1 cellular context compared by ENCODE assay signal in genomic region chr12:7065073-7065623, GRCh38.
TF ChIP-seq lines count a peak whose summit lies in the region.

No MANE protein-coding gene starts in this region.

TF ChIP-seq in HepG2, 621 proteins besides CTCF, POLR2A, EP300 and RAD21:
- TF ChIP-seq MAFF (IDR thresholded peaks at IDR 0.05; ENCODE audit: low read depth, low read length) (peak; percentile 83), CEBPB (IDR thresholded peaks at IDR 0.05; ENCODE audit: borderline replicate concordance, low read depth, low read length) (peak; percentile 41; the same call in 1 of the 2 replicates), ZNF777 (CRISPR knock-in tag; IDR thresholded peaks at IDR 0.05) (no peak), HNF4G (IDR thresholded peaks at IDR 0.05; ENCODE audit: borderline replicate concordance, low read depth, low read length) (no peak), HNF4G (CRISPR knock-in tag; IDR thresholded peaks at IDR 0.05; ENCODE audit: borderline replicate concordance, low read depth) (no peak), ZKSCAN8 (CRISPR knock-in tag; IDR thresholded peaks at IDR 0.05; ENCODE audit: borderline replicate concordance) (no peak), MAFK (conservative IDR thresholded peaks at IDR 0.05 in 1 of 2, IDR thresholded peaks at IDR 0.05 in 1 of 2; ENCODE audit: low read length in 2 of 2) (peak; percentile 81 to 89), MED13 (CRISPR knock-in tag; IDR thresholded peaks at IDR 0.05) (no peak), ZEB1 (IDR thresholded peaks at IDR 0.05; ENCODE audit: insufficient replicate concordance, low read depth) (no peak), HMG20B (CRISPR knock-in tag; conservative IDR thresholded peaks at IDR 0.05) (no peak), DNMT3B (CRISPR knock-in tag; conservative IDR thresholded peaks at IDR 0.05) (no peak), ZNF264 (CRISPR knock-in tag; IDR thresholded peaks at IDR 0.05) (no peak)
- TF ChIP-seq, protein P1, sequence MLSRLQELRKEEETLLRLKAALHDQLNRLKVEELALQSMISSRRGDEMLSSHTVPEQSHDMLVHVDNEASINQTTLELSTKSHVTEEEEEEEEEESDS (CRISPR knock-in tag; IDR thresholded peaks at IDR 0.05; ENCODE audit: borderline replicate concordance), result no peak
- TF ChIP-seq, protein P2, sequence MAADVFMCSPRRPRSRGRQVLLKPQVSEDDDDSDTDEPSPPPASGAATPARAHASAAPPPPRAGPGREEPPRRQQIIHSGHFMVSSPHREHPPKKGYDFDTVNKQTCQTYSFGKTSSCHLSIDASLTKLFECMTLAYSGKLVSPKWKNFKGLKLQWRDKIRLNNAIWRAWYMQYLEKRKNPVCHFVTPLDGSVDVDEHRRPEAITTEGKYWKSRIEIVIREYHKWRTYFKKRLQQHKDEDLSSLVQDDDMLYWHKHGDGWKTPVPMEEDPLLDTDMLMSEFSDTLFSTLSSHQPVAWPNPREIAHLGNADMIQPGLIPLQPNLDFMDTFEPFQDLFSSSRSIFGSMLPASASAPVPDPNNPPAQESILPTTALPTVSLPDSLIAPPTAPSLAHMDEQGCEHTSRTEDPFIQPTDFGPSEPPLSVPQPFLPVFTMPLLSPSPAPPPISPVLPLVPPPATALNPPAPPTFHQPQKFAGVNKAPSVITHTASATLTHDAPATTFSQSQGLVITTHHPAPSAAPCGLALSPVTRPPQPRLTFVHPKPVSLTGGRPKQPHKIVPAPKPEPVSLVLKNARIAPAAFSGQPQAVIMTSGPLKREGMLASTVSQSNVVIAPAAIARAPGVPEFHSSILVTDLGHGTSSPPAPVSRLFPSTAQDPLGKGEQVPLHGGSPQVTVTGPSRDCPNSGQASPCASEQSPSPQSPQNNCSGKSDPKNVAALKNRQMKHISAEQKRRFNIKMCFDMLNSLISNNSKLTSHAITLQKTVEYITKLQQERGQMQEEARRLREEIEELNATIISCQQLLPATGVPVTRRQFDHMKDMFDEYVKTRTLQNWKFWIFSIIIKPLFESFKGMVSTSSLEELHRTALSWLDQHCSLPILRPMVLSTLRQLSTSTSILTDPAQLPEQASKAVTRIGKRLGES (CRISPR knock-in tag; IDR thresholded peaks at IDR 0.05; ENCODE audit: borderline replicate concordance), result no peak
